ENCODE assay signal across 16 cellular contexts in genomic region chr7:134727711-134728110, GRCh38.
"Had no signal": no experiment of that assay in that cellular context is flagged by ENCODE, and none has a peak within 500 bp of the region (broad histone marks: within the 10 kb centered on the region; RNA-seq: fewer than 3 reads in every experiment).

No MANE protein-coding gene starts in this region.

- H3K27ac ChIP-seq: body of pancreas, thyroid gland had no signal

- H3K9me3 ChIP-seq: body of pancreas, right atrium auricular region, thyroid gland had no signal

- H3K4me1 ChIP-seq: body of pancreas had no signal

- DNase-seq: activated CD4-positive, alpha-beta T cell treated with anti-CD3 and anti-CD28 coated beads for 36 hours; activated CD4-positive, alpha-beta T cell treated with anti-CD3 and anti-CD28 coated beads, Interleukin-2, amount 50 U/mL, for 48 hours; activated gamma-delta T cell treated with Interleukin-2 at 50 U/mL for 16 hours; body of pancreas; erythroblast; glutamatergic neuron; hypothalamus; islet precursor cell; nephron progenitor cell; nucleus accumbens; stimulated activated CD4-positive, alpha-beta T cell treated with anti-CD3 and anti-CD28 coated beads, Interleukin-15, amount 100 ng/mL, for 24 hours; stimulated activated CD4-positive, alpha-beta T cell treated with anti-CD3 and anti-CD28 coated beads, Interleukin-4, amount 100 ng/mL, for 1 hour; thyroid gland had no signal

- H3K4me3 ChIP-seq: body of pancreas, lung, right atrium auricular region, skin epidermis, thyroid gland had no signal

- H3K36me3 ChIP-seq: right atrium auricular region, thyroid gland had no signal

- H3K27me3 ChIP-seq: body of pancreas, right atrium auricular region, thyroid gland had no signal

- ATAC-seq: activated CD4-positive, alpha-beta T cell treated with anti-CD3 and anti-CD28 coated beads for 36 hours; body of pancreas had no signal
